In the genomic region with DNA sequence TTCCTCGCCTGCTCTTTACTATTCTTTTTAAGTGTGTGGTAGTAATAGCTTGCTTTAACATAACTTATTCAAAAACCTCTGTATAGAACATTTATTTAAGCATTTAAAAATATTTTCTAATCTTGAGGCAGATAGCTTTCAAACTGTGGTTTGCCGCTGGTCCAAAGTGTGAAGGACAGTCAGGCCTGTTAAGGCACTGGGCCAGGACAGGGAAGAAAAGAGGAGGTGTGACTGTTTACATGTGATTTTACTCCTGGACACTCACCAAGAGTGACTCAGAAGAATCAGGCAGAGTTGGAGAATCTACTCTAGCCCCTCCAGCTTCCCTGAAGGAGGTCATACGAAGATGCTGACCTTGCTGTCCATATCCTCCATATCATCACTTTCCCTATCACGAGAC, we compare ENCODE assay signal across 20 cellular contexts. TPM values are rescaled to one million over a fixed set of nuclear protein-coding genes. Genes with fewer than 3 reads are reported as not detected.
DNase-seq lines count a peak whose midpoint lies in the region; ATAC-seq, FAIRE-seq and TF ChIP-seq lines count a peak whose summit lies in the region.
"Had no signal": no experiment of that assay in that cellular context is flagged by ENCODE, and none has a peak within 500 bp of the region (broad histone marks: within the 10 kb centered on the region; RNA-seq: fewer than 3 reads in every experiment).

No MANE protein-coding gene starts in this region.

- no peaks in the 10 kb centered on the region for H3K27me3 ChIP-seq in bronchial epithelial cell (ENCODE audit: control insufficient read depth, insufficient read depth, low read length)
- H3K27me3 ChIP-seq: neural progenitor cell, SJCRH30, uterus had no signal

- peak; percentile 73 for FAIRE-seq in bronchial epithelial cell (lab: Jason Lieb, UNC)
- FAIRE-seq: A204.1, GM18507 had no signal

- TF ChIP-seq CTCF in bronchial epithelial cell (IDR thresholded peaks at IDR 0.05; ENCODE audit: insufficient read depth, low read length, severe bottlenecking) (no peak), mucosa of descending colon (IDR thresholded peaks at IDR 0.05) (no peak)

- intact Hi-C loops in mucosa of descending colon (cut with DNase I, micrococcal nuclease), result no loop called here

- DNase-seq in A172 (ENCODE audit: low spot score), result peak; percentile 35
- DNase-seq in M059J (ENCODE audit: low read depth), result peak; percentile 70
- peak; percentile 64 for DNase-seq in bronchial epithelial cell (ENCODE audit: low read depth)
- peak in 1 of 3 donors; percentile 13 for DNase-seq in mucosa of descending colon
- DNase-seq in NCI-H1694 treated with DMSO at 0.1 percent for 48 hours (lab: John Stamatoyannopoulos, UW), result no peak
- DNase-seq in RPMI8226, result no peak
- DNase-seq in activated CD8-positive, alpha-beta memory T cell treated with anti-CD3 and anti-CD28 coated beads, Interleukin-2, amount 50 U/mL, for 48 hours, result no peak
- DNase-seq: activated CD4-positive, alpha-beta T cell treated with anti-CD3 and anti-CD28 coated beads, Interleukin-2, amount 10 ng/mL, durations not matched to agents 7 days and 5 days; Caco-2; Karpas-422; left ventricle myocardium superior; NCI-H1417; NCI-H526 treated with DMSO at 0.1 percent for 48 hours; psoas muscle; SJCRH30; uterus had no signal

- H3K36me3 ChIP-seq in bronchial epithelial cell (ENCODE audit: control insufficient read depth, insufficient read depth, low read length), result no peaks in the 10 kb centered on the region
- H3K36me3 ChIP-seq in mucosa of descending colon (ENCODE audit: low read depth), result no peaks in the 10 kb centered on the region
- H3K36me3 ChIP-seq: uterus had no signal

- peak; percentile 36 for ATAC-seq in mucosa of descending colon
- ATAC-seq in GM21423 (IDR thresholded peaks at IDR 0.05; ENCODE audit: unreplicated experiment), result no peak
- ATAC-seq: left ventricle myocardium superior, psoas muscle had no signal

- H3K4me3 ChIP-seq in bronchial epithelial cell (ENCODE audit: low read depth, low read length) (no peak overlapping the region), mucosa of descending colon (no peak overlapping the region)
- H3K4me3 ChIP-seq: neural progenitor cell, psoas muscle, SJCRH30, uterus had no signal

- no peaks in the 10 kb centered on the region for H3K9me3 ChIP-seq in mucosa of descending colon
- H3K9me3 ChIP-seq: Caco-2, psoas muscle, SJCRH30, uterus had no signal

- no peaks in the 10 kb centered on the region for H3K4me1 ChIP-seq in mucosa of descending colon (ENCODE audit: low read depth)
- H3K4me1 ChIP-seq: psoas muscle, SJCRH30, uterus had no signal

RNA-seq across cellular contexts. Expression of a gene that starts 44.7 kb away (rescaled TPM):
- 8.3 and 9.8 TPM in 2 replicates for total RNA-seq in A172 (2014; rRNA removed; shearing (Covaris generic))
- total RNA-seq in M059J (2014; rRNA removed; shearing (Covaris generic)), result 16.5 and 19.2 TPM in 2 replicates
- total RNA-seq in bronchial epithelial cell (4.5 and 10.1 TPM in 2 replicates), mucosa of descending colon (1 to 10 TPM; 7.0 to 9.4 (median 7.8) TPM)

Comparison
In these comparisons a context has a peak if more than half of its experiments do, and no peak if none do; other contexts are left out.
1. DNase-seq: peak in A172 (single experiment), M059J (single experiment) and bronchial epithelial cell (single experiment); none in NCI-H1694 treated with DMSO at 0.1 percent for 48 hours (single experiment), RPMI8226 (single experiment) and activated CD8-positive, alpha-beta memory T cell treated with anti-CD3 and anti-CD28 coated beads, Interleukin-2, amount 50 U/mL, for 48 hours (single experiment).